ENCODE assay signal across 12 cellular contexts in the genomic region with DNA sequence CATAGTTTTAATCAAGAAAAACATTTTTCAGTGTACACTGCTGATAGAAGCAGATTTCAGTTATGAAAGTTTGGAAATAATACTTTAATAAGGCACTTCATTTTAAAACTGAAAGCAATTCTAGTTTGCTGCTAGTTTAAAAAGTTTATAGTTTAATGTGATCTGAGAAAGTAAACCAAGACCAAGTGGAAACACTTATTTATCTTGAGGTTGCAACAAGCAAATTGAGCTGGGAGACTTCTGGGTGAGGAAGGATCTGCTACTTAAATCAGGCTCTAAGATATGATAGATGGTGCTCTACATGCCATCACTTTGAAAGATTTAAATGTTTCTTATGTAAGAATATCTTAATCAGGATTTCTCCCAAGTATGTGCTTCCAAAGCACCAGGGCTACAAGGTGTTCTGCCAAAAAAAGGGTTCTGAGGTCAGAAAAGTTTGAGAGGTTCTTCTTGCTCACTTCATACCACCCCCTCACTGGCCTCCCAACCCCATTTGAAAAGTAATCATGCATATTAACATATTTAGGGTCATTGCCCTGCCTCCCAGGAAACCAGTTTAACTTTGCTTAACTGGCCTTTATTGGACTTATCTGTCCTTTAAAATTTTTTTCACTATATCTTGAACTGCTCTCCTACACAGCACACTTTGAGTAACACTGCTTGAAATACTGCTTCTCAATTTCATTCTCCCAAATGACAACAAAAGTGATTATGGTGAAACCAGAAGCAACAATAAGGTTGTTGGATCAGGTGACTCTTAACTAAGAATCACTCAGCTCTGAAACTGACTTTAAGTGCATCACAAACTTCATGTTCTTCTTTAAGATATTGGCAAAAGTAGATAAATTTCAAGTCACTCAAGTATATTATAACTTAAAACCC. TPM values are rescaled to one million over a fixed set of nuclear protein-coding genes. Genes with fewer than 3 reads are reported as not detected.
DNase-seq lines count a peak whose midpoint lies in the region; ATAC-seq and TF ChIP-seq lines count a peak whose summit lies in the region.
"Had no signal": no experiment of that assay in that cellular context is flagged by ENCODE, and none has a peak within 500 bp of the region (broad histone marks: within the 10 kb centered on the region; RNA-seq: fewer than 3 reads in every experiment).

No MANE protein-coding gene starts in this region.

- H3K27ac Mint-ChIP-seq in chondrocyte (ENCODE audit: unreplicated experiment) (peak overlapping the region; percentile 28), progenitor cell of endocrine pancreas (peak overlapping the region; percentile 16)
- H3K27ac Mint-ChIP-seq: activated naive CD8-positive, alpha-beta T cell treated with anti-CD3 and anti-CD28 coated beads, Interleukin-2, amount 10 ng/mL, durations not matched to agents 7 days and 5 days; memory B cell had no signal

- H3K4me3 Mint-ChIP-seq in chondrocyte (ENCODE audit: unreplicated experiment) (no peak overlapping the region), progenitor cell of endocrine pancreas (ENCODE audit: low read depth) (no peak overlapping the region)
- H3K4me3 Mint-ChIP-seq: activated naive CD8-positive, alpha-beta T cell treated with anti-CD3 and anti-CD28 coated beads, Interleukin-2, amount 10 ng/mL, durations not matched to agents 7 days and 5 days; memory B cell had no signal

- H3K27me3 Mint-ChIP-seq in chondrocyte (ENCODE audit: low read depth) (no peaks in the 10 kb centered on the region), progenitor cell of endocrine pancreas (no peaks in the 10 kb centered on the region)
- H3K27me3 Mint-ChIP-seq: activated naive CD8-positive, alpha-beta T cell treated with anti-CD3 and anti-CD28 coated beads, Interleukin-2, amount 10 ng/mL, durations not matched to agents 7 days and 5 days; memory B cell had no signal

- TF ChIP-seq CTCF in chondrocyte (IDR thresholded peaks at IDR 0.05) (no peak), progenitor cell of endocrine pancreas (IDR thresholded peaks at IDR 0.05; ENCODE audit: unreplicated experiment) (no peak)

- H3K4me1 Mint-ChIP-seq in chondrocyte (ENCODE audit: low read depth) (peaks cover 21% of the 10 kb centered on the region), progenitor cell of endocrine pancreas (ENCODE audit: low read depth) (peaks cover 32% of the 10 kb centered on the region)

- H3K9me3 Mint-ChIP-seq in chondrocyte (ENCODE audit: low read depth) (no peaks in the 10 kb centered on the region), progenitor cell of endocrine pancreas (ENCODE audit: low read depth) (no peaks in the 10 kb centered on the region)
- H3K9me3 Mint-ChIP-seq: memory B cell had no signal

- DNase-seq in chondrocyte (ENCODE audit: low spot score) = no peak
- no peak for DNase-seq in progenitor cell of endocrine pancreas (ENCODE audit: low spot score, unreplicated experiment)
- DNase-seq in NCI-H2107 treated with DMSO at 0.1 percent for 48 hours (lab: John Stamatoyannopoulos, UW; ENCODE audit: unreplicated experiment) = no peak
- DNase-seq in HuH-7.5 (ENCODE audit: low spot score) = no peak
- DNase-seq in superior temporal gyrus (ENCODE audit: extremely low spot score) = no peak
- DNase-seq in stimulated activated CD4-positive, alpha-beta T cell treated with anti-CD3 and anti-CD28 coated beads, Interleukin-4, amount 100 ng/mL, for 4 hours = no peak
- DNase-seq: activated naive CD8-positive, alpha-beta T cell treated with anti-CD3 and anti-CD28 coated beads, Interleukin-2, amount 10 ng/mL, durations not matched to agents 7 days and 5 days; posterior cingulate gyrus; trophoblast cell had no signal

- no peaks in the 10 kb centered on the region for H3K36me3 Mint-ChIP-seq in chondrocyte (ENCODE audit: low read depth)
- peaks cover 4% of the 10 kb centered on the region for H3K36me3 Mint-ChIP-seq in progenitor cell of endocrine pancreas (ENCODE audit: insufficient read depth)

- ATAC-seq in GM18511 (IDR thresholded peaks at IDR 0.05; ENCODE audit: unreplicated experiment) = peak; percentile 43
- peak; percentile 35 for ATAC-seq in HG02885 (IDR thresholded peaks at IDR 0.05; ENCODE audit: poor library complexity, unreplicated experiment)

RNA-seq across cellular contexts. Expression of a gene that starts 15.5 kb away (rescaled TPM):
- total RNA-seq in chondrocyte (17.1 to 34.5 TPM (median 18.6 TPM) in 3 replicates), progenitor cell of endocrine pancreas (48.7 and 53.5 TPM in 2 replicates)
